In genomic region chr6:53673138-53673801, GRCh38 we compare ENCODE assay signal across 10 cellular contexts. TPM values are rescaled to one million over a fixed set of nuclear protein-coding genes. Genes with fewer than 3 reads are reported as not detected.
DNase-seq lines count a peak whose midpoint lies in the region; ATAC-seq and TF ChIP-seq lines count a peak whose summit lies in the region.
"Had no signal": no experiment of that assay in that cellular context is flagged by ENCODE, and none has a peak within 500 bp of the region (broad histone marks: within the 10 kb centered on the region; RNA-seq: fewer than 3 reads in every experiment).

No MANE protein-coding gene starts in this region.

- H3K23ac ChIP-seq in mesendoderm (ENCODE audit: low read length): no peak overlapping the region

- H3K4ac ChIP-seq in mesendoderm (ENCODE audit: low read depth, low read length): no peak overlapping the region

- H2AK5ac ChIP-seq in mesendoderm (ENCODE audit: low read length): no peak overlapping the region

- WGBS in mesendoderm (ENCODE audit: extremely low coverage, insufficient coverage, low lambda C conversion rate): no CpG with 5 or more reads among the region's 2 CpGs

- H2BK5ac ChIP-seq in mesendoderm (ENCODE audit: low read length): no peak overlapping the region

- no peak overlapping the region for H3K56ac ChIP-seq in mesendoderm (ENCODE audit: low read length)

- H3K4me1 ChIP-seq in mesendoderm (ENCODE audit: control insufficient read depth, low read depth, low read length): no peaks in the 10 kb centered on the region
- H3K4me1 ChIP-seq in mucosa of descending colon (ENCODE audit: low read depth): no peaks in the 10 kb centered on the region

- no peak overlapping the region for H2BK120ac ChIP-seq in mesendoderm (ENCODE audit: low read depth, low read length)

- no peak overlapping the region for H3K9ac ChIP-seq in mesendoderm (ENCODE audit: low read length)

- intact Hi-C loops in mucosa of descending colon (cut with DNase I, micrococcal nuclease): no loop called here

- H3K27me3 ChIP-seq in mesendoderm (ENCODE audit: insufficient read depth, low read length, poor library complexity): no peaks in the 10 kb centered on the region

- TF ChIP-seq CTCF in choroid plexus epithelial cell (conservative IDR thresholded peaks at IDR 0.05; ENCODE audit: low read depth, low read length) (no peak), mucosa of descending colon (IDR thresholded peaks at IDR 0.05) (no peak)

- H3K79me2 ChIP-seq in mesendoderm (ENCODE audit: control insufficient read depth, insufficient read depth, low read length): no peaks in the 10 kb centered on the region

- no peak overlapping the region for H3K27ac ChIP-seq in mesendoderm (ENCODE audit: low read depth, low read length)

- no peak overlapping the region for H4K8ac ChIP-seq in mesendoderm (ENCODE audit: low read depth, low read length)

- H3K36me3 ChIP-seq in mesendoderm (ENCODE audit: control insufficient read depth, insufficient read depth, low read length) (no peaks in the 10 kb centered on the region), mucosa of descending colon (ENCODE audit: low read depth) (no peaks in the 10 kb centered on the region)

- H3K9me3 ChIP-seq in mucosa of descending colon: no peaks in the 10 kb centered on the region

- DNase-seq in EL (peak; percentile 91), NCI-H2171 (lab: John Stamatoyannopoulos, UW) (peak; percentile 46), choroid plexus epithelial cell (ENCODE audit: low read depth) (peak; percentile 90), mesendoderm (peak; percentile 71), mucosa of descending colon (no peak), CD1c-positive myeloid dendritic cell (ENCODE audit: extremely low spot score) (no peak)
- DNase-seq in stimulated activated CD4-positive, alpha-beta T cell treated with anti-CD3 and anti-CD28 coated beads, Interleukin-4, amount 100 ng/mL, for 1 hour: no peak
- DNase-seq: activated CD4-positive, alpha-beta T cell treated with anti-CD3 and anti-CD28 coated beads for 1 hour; NCI-H1092 had no signal

- ATAC-seq in mucosa of descending colon: no peak
- ATAC-seq in HG02852 (IDR thresholded peaks at IDR 0.05; ENCODE audit: unreplicated experiment): no peak

- H2BK15ac ChIP-seq in mesendoderm (replicated peaks; ENCODE audit: low read depth): no peak overlapping the region

- H3K4me2 ChIP-seq in mesendoderm (ENCODE audit: low read length): no peak overlapping the region

- no peak overlapping the region for H4K5ac ChIP-seq in mesendoderm (ENCODE audit: low read length)

- H3K79me1 ChIP-seq in mesendoderm (ENCODE audit: low read length): no peaks in the 10 kb centered on the region

- H3K4me3 ChIP-seq in choroid plexus epithelial cell (ENCODE audit: low read depth, low read length): no peak overlapping the region
- H3K4me3 ChIP-seq in mesendoderm (ENCODE audit: low read length): no peak overlapping the region
- no peak overlapping the region for H3K4me3 ChIP-seq in mucosa of descending colon

- H3K18ac ChIP-seq in mesendoderm (ENCODE audit: low read length): no peak overlapping the region

RNA-seq across cellular contexts. Expression of gene KLHL31, which starts 7.7 kb away (rescaled TPM):
- polyA plus RNA-seq in mesendoderm (2013, experiment 1 of 2): 0.11 TPM
- 0.11 TPM for polyA plus RNA-seq in mesendoderm (2013, experiment 2 of 2)
- under 1 TPM; 0.13 to 0.65 (median 0.58) TPM for total RNA-seq in mucosa of descending colon

Comparison
In these comparisons a context has a peak if more than half of its experiments do, and no peak if none do; other contexts are left out.
1. DNase-seq: peak in EL (single experiment), NCI-H2171 (single experiment), choroid plexus epithelial cell (single experiment) and mesendoderm (single experiment); none in mucosa of descending colon (0 of 3), CD1c-positive myeloid dendritic cell (single experiment) and stimulated activated CD4-positive, alpha-beta T cell treated with anti-CD3 and anti-CD28 coated beads, Interleukin-4, amount 100 ng/mL, for 1 hour (single experiment).